21 cellular contexts compared by ENCODE assay signal in genomic region chr2:128799736-128800135, GRCh38.
DNase-seq lines count a peak whose midpoint lies in the region; ATAC-seq, FAIRE-seq and TF ChIP-seq lines count a peak whose summit lies in the region.
"Had no signal": no experiment of that assay in that cellular context is flagged by ENCODE, and none has a peak within 500 bp of the region (broad histone marks: within the 10 kb centered on the region; RNA-seq: fewer than 3 reads in every experiment).

No MANE protein-coding gene starts in this region.

- 91% methylated on average over 2 of the region's 2 CpGs for WGBS in right cardiac atrium
- 84 to 88% (median 85%) methylated on average over 2 of the region's 2 CpGs for WGBS in psoas muscle, 3 donors

- H3K27ac ChIP-seq in right atrium auricular region (no peak overlapping the region), right cardiac atrium (ENCODE audit: low read length) (no peak overlapping the region), psoas muscle (peak overlapping the region; percentile 78), vagina (no peak overlapping the region)
- H3K27ac ChIP-seq: Peyer's patch, SJCRH30 had no signal

- H3K9me3 ChIP-seq in right atrium auricular region (no peaks in the 10 kb centered on the region), right cardiac atrium (ENCODE audit: control insufficient read depth, low read length) (no peaks in the 10 kb centered on the region), psoas muscle (no peaks in the 10 kb centered on the region), vagina (no peaks in the 10 kb centered on the region)
- H3K9me3 ChIP-seq: BE2C, Peyer's patch, SJCRH30 had no signal

- intact Hi-C loops in right cardiac atrium (cut with DNase I): no loop called here
- intact Hi-C loops in psoas muscle (cut with DNase I): no loop called here
- intact Hi-C loops in vagina (cut with DNase I): no loop called here

- no peak for TF ChIP-seq CTCF in right atrium auricular region (IDR thresholded peaks at IDR 0.05)
- no peak for TF ChIP-seq CTCF in bronchial epithelial cell (IDR thresholded peaks at IDR 0.05; ENCODE audit: insufficient read depth, low read length, severe bottlenecking)
- TF ChIP-seq CTCF in psoas muscle (IDR thresholded peaks at IDR 0.05): no peak
- TF ChIP-seq CTCF in vagina (IDR thresholded peaks at IDR 0.05): no peak

- H3K4me1 ChIP-seq in right atrium auricular region (peaks cover 0 to 17% of the 10 kb centered on the region in 2 donors), right cardiac atrium (ENCODE audit: control insufficient read depth, insufficient read depth, low read length) (peaks cover 3% of the 10 kb centered on the region), psoas muscle (peaks cover 16% of the 10 kb centered on the region), vagina (no peaks in the 10 kb centered on the region)
- H3K4me1 ChIP-seq: BE2C, Peyer's patch had no signal

- ATAC-seq in right cardiac atrium (no peak), psoas muscle (no peak), GM21360 (IDR thresholded peaks at IDR 0.05; ENCODE audit: unreplicated experiment) (no peak)

- DNase-seq in right atrium auricular region (ENCODE audit: low spot score): peak; percentile 48
- no peak for DNase-seq in right cardiac atrium
- DNase-seq in bronchial epithelial cell (ENCODE audit: low read depth): no peak
- no peak for DNase-seq in psoas muscle
- no peak for DNase-seq in NCI-H2171 treated with DMSO at 0.1 percent for 48 hours (lab: John Stamatoyannopoulos, UW)
- DNase-seq in vagina (ENCODE audit: extremely low spot score in 2 of 2): no peak
- DNase-seq: BE2C, DMS53, GDM1, GOT3, HCEC 1CT, KBM-7, NCI-H1092 treated with DMSO at 0.1 percent for 48 hours, NCI-H1436 treated with DMSO at 0.1 percent for 48 hours, NCI-H2081 treated with DMSO at 0.1 percent for 48 hours, NCI-H510A treated with DMSO at 0.1 percent for 48 hours, Peyer's patch, SJCRH30 had no signal

- no peak overlapping the region for H3K4me3 ChIP-seq in right atrium auricular region
- H3K4me3 ChIP-seq in right cardiac atrium (ENCODE audit: low read length): no peak overlapping the region
- no peak overlapping the region for H3K4me3 ChIP-seq in bronchial epithelial cell (ENCODE audit: low read depth, low read length)
- H3K4me3 ChIP-seq in psoas muscle: no peak overlapping the region
- no peak overlapping the region for H3K4me3 ChIP-seq in vagina
- H3K4me3 ChIP-seq: Peyer's patch, SJCRH30 had no signal

- TF ChIP-seq POLR2A in vagina (IDR thresholded peaks at IDR 0.05): no peak

- H3K36me3 ChIP-seq in right atrium auricular region (no peaks in the 10 kb centered on the region), bronchial epithelial cell (ENCODE audit: control insufficient read depth, insufficient read depth, low read length) (no peaks in the 10 kb centered on the region), psoas muscle (ENCODE audit: insufficient read depth in 1 of 2, low read depth in 1 of 2) (no peaks in the 10 kb centered on the region), vagina (no peaks in the 10 kb centered on the region)
- H3K36me3 ChIP-seq: BE2C, Peyer's patch, SJCRH30 had no signal

- H3K27me3 ChIP-seq in right atrium auricular region: no peaks in the 10 kb centered on the region
- H3K27me3 ChIP-seq in right cardiac atrium (ENCODE audit: control insufficient read depth, insufficient read depth): no peaks in the 10 kb centered on the region
- H3K27me3 ChIP-seq in bronchial epithelial cell (ENCODE audit: control insufficient read depth, insufficient read depth, low read length): no peaks in the 10 kb centered on the region
- H3K27me3 ChIP-seq in psoas muscle (ENCODE audit: insufficient read depth in 3 of 3, low read length in 2 of 3): no peaks in the 10 kb centered on the region
- H3K27me3 ChIP-seq in vagina: no peaks in the 10 kb centered on the region
- H3K27me3 ChIP-seq: BE2C, Peyer's patch, SJCRH30 had no signal

- peak; percentile 18 for FAIRE-seq in bronchial epithelial cell (lab: Jason Lieb, UNC)
- FAIRE-seq: D721Med, GM18507 had no signal
